Comparison of ENCODE assay signal across 21 cellular contexts in the genomic region with DNA sequence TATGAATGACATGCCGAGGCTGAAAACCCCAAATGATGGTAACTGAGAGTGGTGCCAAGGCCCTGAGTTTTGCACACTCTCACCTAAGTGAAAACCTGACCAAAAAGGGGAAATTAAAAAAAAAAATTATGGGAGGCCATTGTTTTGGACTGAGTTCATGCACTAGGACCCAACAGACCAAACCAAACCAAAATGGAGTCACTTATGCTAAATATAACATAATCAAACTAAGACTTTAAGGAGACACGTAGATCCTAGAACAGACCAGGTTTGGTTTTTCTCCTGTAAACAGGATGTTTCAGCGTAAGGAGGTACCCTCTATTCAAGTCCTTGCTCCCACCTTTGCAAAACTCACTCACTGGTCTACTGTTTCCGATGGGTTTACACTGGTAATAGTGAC.
DNase-seq lines count a peak whose midpoint lies in the region; ATAC-seq, FAIRE-seq and TF ChIP-seq lines count a peak whose summit lies in the region.
"Had no signal": no experiment of that assay in that cellular context is flagged by ENCODE, and none has a peak within 500 bp of the region (broad histone marks: within the 10 kb centered on the region; RNA-seq: fewer than 3 reads in every experiment).

No MANE protein-coding gene starts in this region.

- H3K4me1 ChIP-seq in hepatocyte (ENCODE audit: insufficient read depth), result no peaks in the 10 kb centered on the region
- H3K4me1 ChIP-seq: Caco-2 had no signal

- H3K4me2 ChIP-seq in hepatocyte, result no peak overlapping the region
- H3K4me2 ChIP-seq: GM23338 had no signal

- no peaks in the 10 kb centered on the region for H3K9me3 ChIP-seq in hepatocyte (ENCODE audit: low read depth)

- peaks cover 90% of the 10 kb centered on the region for H3K4me1 Mint-ChIP-seq in activated T-cell treated with anti-CD3 and anti-CD28 coated beads, Interleukin-2, amount 50 U/mL, for 24 hours (ENCODE audit: low read depth)
- peaks cover 93% of the 10 kb centered on the region for H3K4me1 Mint-ChIP-seq in stimulated activated naive CD8-positive, alpha-beta T cell treated with anti-CD3 and anti-CD28 coated beads, Interleukin-15, Interleukin-2, amounts not matched to agents 100 ng/mL and 50 ng/mL, for 24 hours (ENCODE audit: low read depth)
- H3K4me1 Mint-ChIP-seq in activated naive CD8-positive, alpha-beta T cell treated with anti-CD3 and anti-CD28 coated beads, Interleukin-2, amount 50 U/mL, for 24 hours, result peaks cover 91% of the 10 kb centered on the region

- no peaks in the 10 kb centered on the region for H3K27me3 Mint-ChIP-seq in activated T-cell treated with anti-CD3 and anti-CD28 coated beads, Interleukin-2, amount 50 U/mL, for 24 hours
- H3K27me3 Mint-ChIP-seq in stimulated activated naive CD8-positive, alpha-beta T cell treated with anti-CD3 and anti-CD28 coated beads, Interleukin-15, Interleukin-2, amounts not matched to agents 100 ng/mL and 50 ng/mL, for 24 hours, result no peaks in the 10 kb centered on the region
- H3K27me3 Mint-ChIP-seq in activated naive CD8-positive, alpha-beta T cell treated with anti-CD3 and anti-CD28 coated beads, Interleukin-2, amount 50 U/mL, for 24 hours, result no peaks in the 10 kb centered on the region
- H3K27me3 Mint-ChIP-seq: CD4-positive, CD25-positive, alpha-beta regulatory T cell had no signal

- H3K27ac Mint-ChIP-seq in activated T-cell treated with anti-CD3 and anti-CD28 coated beads, Interleukin-2, amount 50 U/mL, for 24 hours, result peak overlapping the region; percentile 98
- peak overlapping the region; percentile 69 for H3K27ac Mint-ChIP-seq in stimulated activated naive CD8-positive, alpha-beta T cell treated with anti-CD3 and anti-CD28 coated beads, Interleukin-15, Interleukin-2, amounts not matched to agents 100 ng/mL and 50 ng/mL, for 24 hours
- H3K27ac Mint-ChIP-seq in activated naive CD8-positive, alpha-beta T cell treated with anti-CD3 and anti-CD28 coated beads, Interleukin-2, amount 50 U/mL, for 24 hours, result peak overlapping the region; percentile 96
- H3K27ac Mint-ChIP-seq: GM23338, H9 had no signal

- FAIRE-seq in RCC 7860 (lab: Jason Lieb, UNC), result no peak
- FAIRE-seq: G401.6, HepG2 had no signal

- H3K4me3 Mint-ChIP-seq in activated T-cell treated with anti-CD3 and anti-CD28 coated beads, Interleukin-2, amount 50 U/mL, for 24 hours, result no peak overlapping the region
- H3K4me3 Mint-ChIP-seq in stimulated activated naive CD8-positive, alpha-beta T cell treated with anti-CD3 and anti-CD28 coated beads, Interleukin-15, Interleukin-2, amounts not matched to agents 100 ng/mL and 50 ng/mL, for 24 hours, result no peak overlapping the region
- H3K4me3 Mint-ChIP-seq in activated naive CD8-positive, alpha-beta T cell treated with anti-CD3 and anti-CD28 coated beads, Interleukin-2, amount 50 U/mL, for 24 hours, result no peak overlapping the region
- H3K4me3 Mint-ChIP-seq: GM23338, H9 had no signal

- WGBS in hepatocyte (ENCODE audit: low lambda C conversion rate, missing lambda C conversion rate), result 73% methylated on average over 4 of the region's 4 CpGs

- peaks cover 97% of the 10 kb centered on the region for H3K36me3 Mint-ChIP-seq in activated T-cell treated with anti-CD3 and anti-CD28 coated beads, Interleukin-2, amount 50 U/mL, for 24 hours (ENCODE audit: low read depth)
- peaks cover 75% of the 10 kb centered on the region for H3K36me3 Mint-ChIP-seq in stimulated activated naive CD8-positive, alpha-beta T cell treated with anti-CD3 and anti-CD28 coated beads, Interleukin-15, Interleukin-2, amounts not matched to agents 100 ng/mL and 50 ng/mL, for 24 hours (ENCODE audit: low read depth)
- H3K36me3 Mint-ChIP-seq in activated naive CD8-positive, alpha-beta T cell treated with anti-CD3 and anti-CD28 coated beads, Interleukin-2, amount 50 U/mL, for 24 hours (ENCODE audit: low read depth), result peaks cover 68% of the 10 kb centered on the region

- no peak overlapping the region for H2AFZ ChIP-seq in hepatocyte
- H2AFZ ChIP-seq: GM23338 had no signal

- no peak overlapping the region for H3K27ac ChIP-seq in hepatocyte

- H3K27me3 ChIP-seq in hepatocyte, result no peaks in the 10 kb centered on the region

- no peaks in the 10 kb centered on the region for H3K79me2 ChIP-seq in hepatocyte

- no peak for TF ChIP-seq CTCF in hepatocyte (IDR thresholded peaks at IDR 0.05; ENCODE audit: poor library complexity)

- H3K36me3 ChIP-seq in hepatocyte (replicated peaks; ENCODE audit: insufficient read depth, low read depth), result no peaks in the 10 kb centered on the region

- H3K4me3 ChIP-seq in hepatocyte, result no peak overlapping the region
- H3K4me3 ChIP-seq: GM23338 had no signal

- peaks cover 7% of the 10 kb centered on the region for H3K9me3 Mint-ChIP-seq in activated T-cell treated with anti-CD3 and anti-CD28 coated beads, Interleukin-2, amount 50 U/mL, for 24 hours
- peaks cover 5% of the 10 kb centered on the region for H3K9me3 Mint-ChIP-seq in stimulated activated naive CD8-positive, alpha-beta T cell treated with anti-CD3 and anti-CD28 coated beads, Interleukin-15, Interleukin-2, amounts not matched to agents 100 ng/mL and 50 ng/mL, for 24 hours
- peaks cover 9% of the 10 kb centered on the region for H3K9me3 Mint-ChIP-seq in activated naive CD8-positive, alpha-beta T cell treated with anti-CD3 and anti-CD28 coated beads, Interleukin-2, amount 50 U/mL, for 24 hours
- H3K9me3 Mint-ChIP-seq: H9 had no signal

- H4K20me1 ChIP-seq in hepatocyte (ENCODE audit: insufficient read depth, poor library complexity, severe bottlenecking), result no peaks in the 10 kb centered on the region

- H3K9me2 ChIP-seq in hepatocyte (replicated peaks; ENCODE audit: insufficient read depth), result no peaks in the 10 kb centered on the region

- DNase-seq in activated T-cell treated with anti-CD3 and anti-CD28 coated beads, Interleukin-2, amount 50 U/mL, for 24 hours, result no peak
- no peak for DNase-seq in activated T-cell treated with anti-CD3 and anti-CD28 coated beads, Interleukin-2, amount 50 U/mL, for 48 hours
- no peak for DNase-seq in stimulated activated naive CD8-positive, alpha-beta T cell treated with anti-CD3 and anti-CD28 coated beads, Interleukin-15, Interleukin-2, amounts not matched to agents 100 U/mL and 50 U/mL, for 24 hours
- DNase-seq in activated naive CD8-positive, alpha-beta T cell treated with anti-CD3 and anti-CD28 coated beads, Interleukin-2, amount 50 U/mL, for 24 hours, result no peak
- DNase-seq in RCC 7860 (ENCODE audit: low spot score), result no peak
- no peak for DNase-seq in hepatocyte (ENCODE audit: low spot score)
- DNase-seq: Caco-2; CD4-positive, CD25-positive, alpha-beta regulatory T cell; H9; Karpas-422; NCI-H1092; NCI-H1417 treated with DMSO at 0.1 percent for 48 hours; NCI-H1694 treated with DMSO at 0.1 percent for 48 hours; NCI-H2081; NCI-H2227 treated with DMSO at 0.1 percent for 48 hours; NCI-H526 treated with DMSO at 0.1 percent for 48 hours; SHP77 treated with DMSO at 0.1 percent for 48 hours had no signal

- no peak for ATAC-seq in stimulated activated naive CD8-positive, alpha-beta T cell treated with anti-CD3 and anti-CD28 coated beads, Interleukin-15, Interleukin-2, amounts not matched to agents 100 U/mL and 50 U/mL, for 24 hours
- ATAC-seq in activated naive CD8-positive, alpha-beta T cell treated with anti-CD3 and anti-CD28 coated beads, Interleukin-2, amount 50 U/mL, for 24 hours, result no peak
- ATAC-seq: GM23338, HepG2 had no signal
